Comparison of ENCODE assay signal across 14 cellular contexts in genomic region chr7:20021834-20022233, GRCh38.
DNase-seq lines count a peak whose midpoint lies in the region; ATAC-seq and TF ChIP-seq lines count a peak whose summit lies in the region.
"Had no signal": no experiment of that assay in that cellular context is flagged by ENCODE, and none has a peak within 500 bp of the region (broad histone marks: within the 10 kb centered on the region; RNA-seq: fewer than 3 reads in every experiment).

No MANE protein-coding gene starts in this region.

- peaks cover 0 to 6% (median 0%) of the 10 kb centered on the region in 7 donors for H3K9me3 Mint-ChIP-seq in naive B cell
- H3K9me3 Mint-ChIP-seq: IgD-negative memory B cell had no signal

- no peak for TF ChIP-seq CTCF in HL-60 (IDR thresholded peaks at IDR 0.05; ENCODE audit: insufficient read depth, low read length)
- TF ChIP-seq CTCF in GM10248 (IDR thresholded peaks at IDR 0.05; ENCODE audit: control extremely low read depth, extremely low read depth, low read depth, missing control alignments) = no peak

- no peak overlapping the region for H3K4me3 ChIP-seq in HL-60 (replicated peaks; ENCODE audit: insufficient read depth, low read length)
- H3K4me3 ChIP-seq: tibial nerve had no signal

- POLR2A ChIA-PET in GM10248 (lab: Yijun Ruan, JAX) = no interaction called here

- peaks cover 20 to 36% (median 35%) of the 10 kb centered on the region in 3 donors for H3K4me1 Mint-ChIP-seq in naive B cell
- H3K4me1 Mint-ChIP-seq: natural killer cell had no signal

- DNase-seq in HL-60 (ENCODE audit: low read depth in 1 of 2, low spot score in 1 of 2) = peak; percentile 3 to 4
- no peak for DNase-seq in naive B cell
- DNase-seq in NCI-H2227 (lab: John Stamatoyannopoulos, UW; ENCODE audit: unreplicated experiment) = no peak
- DNase-seq in GM10248 (ENCODE audit: extremely low spot score) = no peak
- DNase-seq in 8988T = no peak
- DNase-seq: activated CD4-positive, alpha-beta T cell treated with anti-CD3 and anti-CD28 coated beads, Interleukin-2, amount 50 U/mL, for 4 hours; GDM1; natural killer cell; stimulated activated CD4-positive, alpha-beta T cell treated with anti-CD3 and anti-CD28 coated beads, Interleukin-2, amount 100 ng/mL, for 24 hours had no signal

- H3K36me3 Mint-ChIP-seq in naive B cell = no peaks in the 10 kb centered on the region
- H3K36me3 Mint-ChIP-seq: IgD-negative memory B cell had no signal

- peak overlapping the region in 1 of 6 donors; percentile 72 for H3K27ac Mint-ChIP-seq in naive B cell
- H3K27ac Mint-ChIP-seq: natural killer cell had no signal

- CTCF ChIA-PET in GM10248 (lab: Yijun Ruan, JAX) = interaction anchor here (0.9 to 2.5 kb wide), 10 partner anchors 9 to 576 kb away, joined by 3 to 9 read pairs (median 4); no protein-coding TSS in a partner anchor

- H3K4me3 Mint-ChIP-seq in naive B cell = no peak overlapping the region
- H3K4me3 Mint-ChIP-seq: natural killer cell had no signal

- H3K27me3 Mint-ChIP-seq in naive B cell = no peaks in the 10 kb centered on the region
- H3K27me3 Mint-ChIP-seq: IgD-negative memory B cell had no signal

- no peak overlapping the region for H3K27ac ChIP-seq in HL-60 (replicated peaks)
- H3K27ac ChIP-seq: tibial nerve had no signal

- no peaks in the 10 kb centered on the region for H3K27me3 ChIP-seq in HL-60 (ENCODE audit: insufficient read depth, poor library complexity, severe bottlenecking)
- H3K27me3 ChIP-seq: tibial nerve had no signal

- peak; percentile 58 for ATAC-seq in GM19043 (IDR thresholded peaks at IDR 0.05; ENCODE audit: low read depth, unreplicated experiment)
- ATAC-seq in HG02759 (IDR thresholded peaks at IDR 0.05; ENCODE audit: unreplicated experiment) = peak; percentile 81
- peak; percentile 81 to 87 for ATAC-seq in naive B cell (ENCODE audit: low read depth in 2 of 2)
- ATAC-seq in SK-N-SH treated with all-trans-retinoic acid at 6 μM for 48 hours = no peak
- ATAC-seq: natural killer cell had no signal

TF ChIP-seq in SK-N-SH treated with all-trans-retinoic acid at 6 μM for 48 hours, 23 proteins besides CTCF, POLR2A, EP300 and RAD21:
- TF ChIP-seq ESRRG (CRISPR knock-in tag; IDR thresholded peaks at IDR 0.05) (no peak), CSRNP3 (CRISPR knock-in tag; IDR thresholded peaks at IDR 0.05) (no peak), PATZ1 (CRISPR knock-in tag; IDR thresholded peaks at IDR 0.05; ENCODE audit: borderline replicate concordance) (no peak), ZNF565 (CRISPR knock-in tag; conservative IDR thresholded peaks at IDR 0.05; ENCODE audit: low read depth) (no peak)

Comparison
In these comparisons a context has a peak if more than half of its experiments do, and no peak if none do; other contexts are left out.
1. DNase-seq: peak in HL-60 (2 of 2); none in naive B cell (single experiment), NCI-H2227 (single experiment), GM10248 (single experiment) and 8988T (single experiment).